In genomic region chr1:239361403-239361802, GRCh38 we compare ENCODE assay signal across 18 cellular contexts. TPM values are rescaled to one million over a fixed set of nuclear protein-coding genes. Genes with fewer than 3 reads are reported as not detected.
DNase-seq lines count a peak whose midpoint lies in the region; ATAC-seq, FAIRE-seq and TF ChIP-seq lines count a peak whose summit lies in the region.
"Had no signal": no experiment of that assay in that cellular context is flagged by ENCODE, and none has a peak within 500 bp of the region (broad histone marks: within the 10 kb centered on the region; RNA-seq: fewer than 3 reads in every experiment).

No MANE protein-coding gene starts in this region.

- peaks cover 5% of the 10 kb centered on the region for H3K4me1 Mint-ChIP-seq in astrocyte (ENCODE audit: low read depth, unreplicated experiment)
- no peaks in the 10 kb centered on the region for H3K4me1 Mint-ChIP-seq in activated naive CD4-positive, alpha-beta T cell treated with anti-CD3 and anti-CD28 coated beads for 36 hours (ENCODE audit: low read depth)
- H3K4me1 Mint-ChIP-seq: central memory CD8-positive, alpha-beta T cell; stimulated activated memory B cell treated with anti-CD40 and anti-IgM and Interleukin-4, amounts not matched to agents 10 μg/mL and 1 μg/mL and 100 μg/mL, for 72 hours had no signal

- H3K9ac ChIP-seq in IMR-90 (ENCODE audit: low read depth, low read length) (no peak overlapping the region), astrocyte (ENCODE audit: low read length) (no peak overlapping the region)
- H3K9ac ChIP-seq: parathyroid adenoma had no signal

- H2BK120ac ChIP-seq in IMR-90 (ENCODE audit: low read depth, low read length), result no peak overlapping the region

- intact Hi-C loops in IMR-90 (cut with micrococcal nuclease) (no loop called here), testis (cut with DNase I; ENCODE audit: low total_unique reads) (no loop called here)
- intact Hi-C loops in activated naive CD4-positive, alpha-beta T cell treated with anti-CD3 and anti-CD28 coated beads for 36 hours (cut with micrococcal nuclease), result no loop called here

- no peak for TF ChIP-seq RAD21 in IMR-90 (IDR thresholded peaks at IDR 0.05; ENCODE audit: low read length)

- CTCF ChIA-PET in IMR-90 (lab: Yijun Ruan, JAX), result no interaction called here
- CTCF ChIA-PET in activated naive CD4-positive, alpha-beta T cell treated with anti-CD3 and anti-CD28 coated beads for 36 hours (lab: Charles Lee), result interaction anchor here (0.8 kb wide), 1 partner anchor 14 kb away, joined by 3 read pairs; no protein-coding TSS in a partner anchor

- no peaks in the 10 kb centered on the region for H3K79me1 ChIP-seq in IMR-90 (ENCODE audit: low read depth in 1 of 2, low read length in 2 of 2)

- H3K9me3 ChIP-seq in IMR-90 (ENCODE audit: control insufficient read depth, insufficient read depth, low read length) (peaks cover 3% of the 10 kb centered on the region; the same call in 1 of the 2 replicates), astrocyte (ENCODE audit: insufficient read depth, low read depth, low read length) (no peaks in the 10 kb centered on the region), testis (no peaks in the 10 kb centered on the region)

- H3K36me3 ChIP-seq in IMR-90 (ENCODE audit: control insufficient read depth, insufficient read depth, low read length) (no peaks in the 10 kb centered on the region), astrocyte (ENCODE audit: insufficient read depth, low read length) (no peaks in the 10 kb centered on the region), testis (ENCODE audit: low read depth, missing control alignments) (no peaks in the 10 kb centered on the region)

- H3K14ac ChIP-seq in IMR-90 (replicated peaks; ENCODE audit: low read depth, low read length), result no peak overlapping the region

- H3K23ac ChIP-seq in IMR-90 (ENCODE audit: low read depth, low read length), result no peak overlapping the region

- no peak overlapping the region for H4K91ac ChIP-seq in IMR-90 (ENCODE audit: insufficient read depth, low read depth, low read length)

- BruUV-seq in IMR-90 (replicated peaks; lab: Mats Ljungman, UMichigan), result no TSS peak

- ATAC-seq in IMR-90 (ENCODE audit: low read depth) (no peak), GM19467 (IDR thresholded peaks at IDR 0.05; ENCODE audit: unreplicated experiment) (no peak)
- ATAC-seq: Right ventricle myocardium inferior; stimulated activated memory B cell treated with anti-CD40 and anti-IgM and Interleukin-4, amounts not matched to agents 10 μg/mL and 1 μg/mL and 100 μg/mL, for 72 hours had no signal

- TF ChIP-seq CTCF in AG09309 (IDR thresholded peaks at IDR 0.05; ENCODE audit: control insufficient read depth, insufficient read depth, low read depth, low read length, missing control alignments), result no peak
- no peak for TF ChIP-seq CTCF in IMR-90 (conservative IDR thresholded peaks at IDR 0.05; ENCODE audit: low read depth, low read length)
- no peak for TF ChIP-seq CTCF in astrocyte (IDR thresholded peaks at IDR 0.05; ENCODE audit: insufficient read depth, low read depth, low read length)
- TF ChIP-seq CTCF in testis (IDR thresholded peaks at IDR 0.05), result no peak

- no peaks in the 10 kb centered on the region for H3K9me3 Mint-ChIP-seq in astrocyte (ENCODE audit: unreplicated experiment)
- no peaks in the 10 kb centered on the region for H3K9me3 Mint-ChIP-seq in activated naive CD4-positive, alpha-beta T cell treated with anti-CD3 and anti-CD28 coated beads for 36 hours

- no peak overlapping the region for H2AK5ac ChIP-seq in IMR-90 (ENCODE audit: low read depth, low read length)

- no peaks in the 10 kb centered on the region for H3K9me1 ChIP-seq in IMR-90 (ENCODE audit: insufficient read depth, low read length)

- DNase-seq in AG09309 (ENCODE audit: low read depth), result peak; percentile 99
- peak; percentile 1 for DNase-seq in IMR-90
- peak; percentile 98 for DNase-seq in astrocyte (ENCODE audit: low read depth)
- peak; percentile 47 for DNase-seq in kidney tubule cell (ENCODE audit: low spot score)
- DNase-seq in testis, result no peak
- no peak for DNase-seq in GM12891 (ENCODE audit: insufficient read length, low spot score)
- DNase-seq in activated naive CD4-positive, alpha-beta T cell treated with anti-CD3 and anti-CD28 coated beads for 36 hours, result no peak
- DNase-seq: activated naive CD4-positive, alpha-beta T cell; DND-41; erythroblast; GOT3; NCI-H524; stimulated activated CD4-positive, alpha-beta T cell treated with anti-CD3 and anti-CD28 coated beads, Interleukin-2, amount 100 ng/mL, for 24 hours had no signal

- H4K20me1 ChIP-seq in IMR-90 (ENCODE audit: insufficient read depth, low read length) (no peaks in the 10 kb centered on the region), astrocyte (ENCODE audit: insufficient read depth, low read length) (no peaks in the 10 kb centered on the region)

- POLR2A ChIA-PET in IMR-90 (lab: Charles Lee; ENCODE audit: unreplicated experiment), result no interaction called here

- H2AK9ac ChIP-seq in IMR-90 (replicated peaks; ENCODE audit: low read depth, low read length, poor library complexity), result no peak overlapping the region

- H3K4me1 ChIP-seq in IMR-90 (ENCODE audit: control insufficient read depth, insufficient read depth, low read length) (no peaks in the 10 kb centered on the region), astrocyte (ENCODE audit: insufficient read depth, low read length) (peaks cover 4% of the 10 kb centered on the region), testis (no peaks in the 10 kb centered on the region)
- H3K4me1 ChIP-seq: parathyroid adenoma had no signal

- no peak overlapping the region for H3K56ac ChIP-seq in IMR-90 (ENCODE audit: extremely low read depth, insufficient read depth, low read length)

- H3K4me3 Mint-ChIP-seq in astrocyte (ENCODE audit: unreplicated experiment), result no peak overlapping the region
- no peak overlapping the region for H3K4me3 Mint-ChIP-seq in activated naive CD4-positive, alpha-beta T cell treated with anti-CD3 and anti-CD28 coated beads for 36 hours
- H3K4me3 Mint-ChIP-seq: central memory CD8-positive, alpha-beta T cell; stimulated activated memory B cell treated with anti-CD40 and anti-IgM and Interleukin-4, amounts not matched to agents 10 μg/mL and 1 μg/mL and 100 μg/mL, for 72 hours had no signal

- no CpG with 5 or more reads among the region's 4 CpGs for WGBS in IMR-90 (ENCODE audit: extremely low coverage in 2 of 2, insufficient read length in 1 of 2), 2 experiments
- 31 to 55% methylated on average over 4 of the region's 4 CpGs for WGBS in testis, 2 donors

- no peaks in the 10 kb centered on the region for H3K79me2 ChIP-seq in astrocyte (ENCODE audit: insufficient read depth, low read length)
- H3K79me2 ChIP-seq: parathyroid adenoma had no signal

- H3K27ac ChIP-seq in IMR-90 (ENCODE audit: insufficient read depth, low read length), result no peak overlapping the region
- H3K27ac ChIP-seq in astrocyte (ENCODE audit: low read depth, low read length), result no peak overlapping the region
- H3K27ac ChIP-seq in testis, result no peak overlapping the region
- H3K27ac ChIP-seq: parathyroid adenoma had no signal

- no peak overlapping the region for H3K27ac Mint-ChIP-seq in astrocyte (ENCODE audit: unreplicated experiment)
- H3K27ac Mint-ChIP-seq in activated naive CD4-positive, alpha-beta T cell treated with anti-CD3 and anti-CD28 coated beads for 36 hours, result no peak overlapping the region
- H3K27ac Mint-ChIP-seq: stimulated activated memory B cell treated with anti-CD40 and anti-IgM and Interleukin-4, amounts not matched to agents 10 μg/mL and 1 μg/mL and 100 μg/mL, for 72 hours had no signal

- H3K27me3 ChIP-seq in IMR-90 (ENCODE audit: control insufficient read depth, insufficient read depth, low read length) (no peaks in the 10 kb centered on the region), astrocyte (ENCODE audit: insufficient read depth, low read length) (no peaks in the 10 kb centered on the region), testis (no peaks in the 10 kb centered on the region)

- H3K36me3 Mint-ChIP-seq in astrocyte (ENCODE audit: low read depth, unreplicated experiment), result no peaks in the 10 kb centered on the region
- no peaks in the 10 kb centered on the region for H3K36me3 Mint-ChIP-seq in activated naive CD4-positive, alpha-beta T cell treated with anti-CD3 and anti-CD28 coated beads for 36 hours (ENCODE audit: low read depth)
- H3K36me3 Mint-ChIP-seq: stimulated activated memory B cell treated with anti-CD40 and anti-IgM and Interleukin-4, amounts not matched to agents 10 μg/mL and 1 μg/mL and 100 μg/mL, for 72 hours had no signal

- H4K8ac ChIP-seq in IMR-90 (ENCODE audit: low read depth in 2 of 2, low read length in 2 of 2), result no peak overlapping the region

- no peak overlapping the region for H4K5ac ChIP-seq in IMR-90 (ENCODE audit: low read depth, low read length)

- no peak overlapping the region for H2BK20ac ChIP-seq in IMR-90 (ENCODE audit: low read depth, low read length)

- H2AFZ ChIP-seq in IMR-90 (replicated peaks; ENCODE audit: low read length, poor library complexity) (no peak overlapping the region), astrocyte (ENCODE audit: low read depth, low read length) (no peak overlapping the region)
- H2AFZ ChIP-seq: parathyroid adenoma had no signal

- dilution Hi-C loops in IMR-90 (cut with HindIII; ENCODE audit: low sequenced_read_pairs, unreplicated experiment), result no loop called here

- no peaks in the 10 kb centered on the region for H3K27me3 Mint-ChIP-seq in astrocyte (ENCODE audit: low read depth, unreplicated experiment)
- H3K27me3 Mint-ChIP-seq in activated naive CD4-positive, alpha-beta T cell treated with anti-CD3 and anti-CD28 coated beads for 36 hours (ENCODE audit: low read depth), result peaks cover 9% of the 10 kb centered on the region
- H3K27me3 Mint-ChIP-seq: central memory CD8-positive, alpha-beta T cell; stimulated activated memory B cell treated with anti-CD40 and anti-IgM and Interleukin-4, amounts not matched to agents 10 μg/mL and 1 μg/mL and 100 μg/mL, for 72 hours had no signal

- H2BK15ac ChIP-seq in IMR-90 (ENCODE audit: low read depth, low read length), result no peak overlapping the region

- in situ Hi-C loops in IMR-90 (cut with MboI; ENCODE audit: low sequenced_read_pairs), result no loop called here

- H3K4me3 ChIP-seq in AG09309 (ENCODE audit: control insufficient read depth, low read depth, low read length), result no peak overlapping the region
- H3K4me3 ChIP-seq in IMR-90 (ENCODE audit: insufficient read depth, low read depth, low read length), result no peak overlapping the region
- no peak overlapping the region for H3K4me3 ChIP-seq in astrocyte (ENCODE audit: insufficient read depth, low read depth, low read length)
- no peak overlapping the region for H3K4me3 ChIP-seq in testis

- FAIRE-seq in astrocyte (lab: Jason Lieb, UNC) (no peak), GM12891 (lab: Jason Lieb, UNC) (no peak)

- H2BK5ac ChIP-seq in IMR-90 (ENCODE audit: low read depth, low read length, poor library complexity, severe bottlenecking), result no peak overlapping the region

- TF ChIP-seq POLR2A in IMR-90 (IDR thresholded peaks at IDR 0.05; ENCODE audit: low read depth, low read length), result no peak
- TF ChIP-seq POLR2A in testis (IDR thresholded peaks at IDR 0.05), result no peak
- TF ChIP-seq POLR2A in GM12891 (IDR thresholded peaks at IDR 0.05; ENCODE audit: low read depth, low read length), result no peak

- H3K4me2 ChIP-seq in IMR-90 (ENCODE audit: low read depth, low read length) (no peak overlapping the region), astrocyte (ENCODE audit: low read length) (peak overlapping the region; percentile 45)

- H3K4ac ChIP-seq in IMR-90 (ENCODE audit: low read depth, low read length), result no peak overlapping the region

- H3K18ac ChIP-seq in IMR-90 (ENCODE audit: low read depth, low read length), result no peak overlapping the region

RNA-seq across cellular contexts. Expression of gene CHRM3, which starts 25.0 kb away (rescaled TPM):
- total RNA-seq in IMR-90 (2012; rRNA removed), result not detected in 2 replicates
- not detected in 2 replicates for polyA plus RNA-seq in IMR-90 (2012; rRNA removed)
- not detected in 2 replicates for polyA plus RNA-seq in IMR-90 (2012; cell fraction: cytosol; rRNA removed)
- polyA plus RNA-seq in IMR-90 (2012; cell fraction: nucleus; rRNA removed; ENCODE audit: low replicate concordance), result not detected in 2 replicates
- 1.1 and 1.7 TPM in 2 replicates for total RNA-seq in astrocyte
- 10 to 100 TPM in 1 of 2 donors, 1 to 10 TPM in 1; 6.5 to 11.5 TPM for total RNA-seq in testis
- polyA plus RNA-seq in testis (ENCODE audit: insufficient read depth, low read depth, low replicate concordance), result 7.5 TPM
- not detected for polyA plus RNA-seq in GM12891 (2012; ENCODE audit: low read depth, missing spikeins)
- total RNA-seq in activated naive CD4-positive, alpha-beta T cell treated with anti-CD3 and anti-CD28 coated beads for 36 hours, result under 1 TPM in 1 of 2 experiments, not detected in 1; 0.02 TPM

Comparison
In these comparisons a context has a peak if more than half of its experiments do, and no peak if none do; other contexts are left out.
1. DNase-seq: peak in AG09309 (single experiment), IMR-90 (single experiment), astrocyte (single experiment) and kidney tubule cell (single experiment); none in testis (single experiment), GM12891 (single experiment) and activated naive CD4-positive, alpha-beta T cell treated with anti-CD3 and anti-CD28 coated beads for 36 hours (single experiment).